Comparison of ENCODE assay signal across 18 cellular contexts in genomic region chr3:174945951-174946350, GRCh38.
A peak's percentile ranks its signal among the peaks of the same experiment; 100 is the strongest.
DNase-seq lines count a peak whose midpoint lies in the region; ATAC-seq and TF ChIP-seq lines count a peak whose summit lies in the region.
"Had no signal": no experiment of that assay in that cellular context is flagged by ENCODE, and none has a peak within 500 bp of the region (broad histone marks: within the 10 kb centered on the region; RNA-seq: fewer than 3 reads in every experiment).

No MANE protein-coding gene starts in this region.

- intact Hi-C loops in left lung (cut with DNase I) = no loop called here

- H3K4me3 Mint-ChIP-seq in activated naive CD8-positive, alpha-beta T cell treated with anti-CD3 and anti-CD28 coated beads for 36 hours = no peak overlapping the region
- H3K4me3 Mint-ChIP-seq: CD4-positive, CD25-positive, alpha-beta regulatory T cell had no signal

- H3K27ac ChIP-seq in 22Rv1 = 0 out of 2 replicates have a peak overlapping the region, but pooled peaks have one; percentile 8
- no peak overlapping the region for H3K27ac ChIP-seq in left lung
- H3K27ac ChIP-seq: BLaER1 had no signal

- peaks cover 2% of the 10 kb centered on the region for H3K9me3 Mint-ChIP-seq in activated naive CD8-positive, alpha-beta T cell treated with anti-CD3 and anti-CD28 coated beads for 36 hours

- H3K36me3 Mint-ChIP-seq in activated naive CD8-positive, alpha-beta T cell treated with anti-CD3 and anti-CD28 coated beads for 36 hours = no peaks in the 10 kb centered on the region
- H3K36me3 Mint-ChIP-seq: CD4-positive, CD25-positive, alpha-beta regulatory T cell had no signal

- TF ChIP-seq CTCF in 22Rv1 (IDR thresholded peaks at IDR 0.05) = no peak
- TF ChIP-seq CTCF in left lung (IDR thresholded peaks at IDR 0.05) = no peak

- H3K9me3 ChIP-seq in adipocyte (ENCODE audit: control insufficient read depth, low read length) (peaks cover 7% of the 10 kb centered on the region), left lung (peaks cover 0 to 7% of the 10 kb centered on the region in 2 donors)

- H3K9ac ChIP-seq in adipocyte (ENCODE audit: low read length) = no peak overlapping the region
- H3K9ac ChIP-seq: BLaER1 had no signal

- H3K27me3 ChIP-seq in adipocyte (replicated peaks; ENCODE audit: control insufficient read depth, insufficient read depth, low read length) (no peaks in the 10 kb centered on the region), left lung (no peaks in the 10 kb centered on the region)
- H3K27me3 ChIP-seq: BLaER1 had no signal

- H3K4me1 Mint-ChIP-seq in activated naive CD8-positive, alpha-beta T cell treated with anti-CD3 and anti-CD28 coated beads for 36 hours = no peaks in the 10 kb centered on the region
- H3K4me1 Mint-ChIP-seq: CD4-positive, CD25-positive, alpha-beta regulatory T cell had no signal

- H3K27me3 Mint-ChIP-seq in activated naive CD8-positive, alpha-beta T cell treated with anti-CD3 and anti-CD28 coated beads for 36 hours = no peaks in the 10 kb centered on the region

- no peak overlapping the region for H3K27ac Mint-ChIP-seq in activated naive CD8-positive, alpha-beta T cell treated with anti-CD3 and anti-CD28 coated beads for 36 hours
- H3K27ac Mint-ChIP-seq: CD4-positive, CD25-positive, alpha-beta regulatory T cell had no signal

- ATAC-seq in left lung = no peak
- ATAC-seq: HCT116, HepG2 had no signal

- DNase-seq in HCEC 1CT (peak; percentile 29), adipocyte (ENCODE audit: low read depth) (peak; percentile 55), fibroblast of peridontal ligament (ENCODE audit: extremely low read depth) (peak; percentile 45), middle frontal gyrus (ENCODE audit: extremely low spot score, low spot score) (no peak), left lung (no peak)
- no peak for DNase-seq in activated T-cell treated with anti-CD3 and anti-CD28 coated beads, Interleukin-2, amount 50 U/mL, for 1 hour
- DNase-seq in activated naive CD8-positive, alpha-beta T cell treated with anti-CD3 and anti-CD28 coated beads for 36 hours = no peak
- DNase-seq: 8988T; AML-193; Calu3; CD4-positive, CD25-positive, alpha-beta regulatory T cell; DMS 273 treated with DMSO at 0.1 percent for 48 hours; DMS79; GF-D8 had no signal

- no peak overlapping the region for H3K4me3 ChIP-seq in adipocyte (ENCODE audit: low read length)
- H3K4me3 ChIP-seq in left lung = no peak overlapping the region
- H3K4me3 ChIP-seq: BLaER1 had no signal

- peaks cover 20% of the 10 kb centered on the region for H3K4me1 ChIP-seq in adipocyte (ENCODE audit: control insufficient read depth, insufficient read depth, low read length)
- H3K4me1 ChIP-seq in left lung = no peaks in the 10 kb centered on the region
- H3K4me1 ChIP-seq: BLaER1 had no signal

- no peaks in the 10 kb centered on the region for H3K36me3 ChIP-seq in adipocyte (ENCODE audit: control insufficient read depth, insufficient read depth, low read length, severe bottlenecking)
- H3K36me3 ChIP-seq in left lung = no peaks in the 10 kb centered on the region
- H3K36me3 ChIP-seq: BLaER1 had no signal

Comparison
In these comparisons a context has a peak if more than half of its experiments do, and no peak if none do; other contexts are left out.
1. DNase-seq: peak in HCEC 1CT (single experiment), adipocyte (single experiment) and fibroblast of peridontal ligament (single experiment); none in middle frontal gyrus (single experiment), activated T-cell treated with anti-CD3 and anti-CD28 coated beads, Interleukin-2, amount 50 U/mL, for 1 hour (single experiment), left lung (0 of 2) and activated naive CD8-positive, alpha-beta T cell treated with anti-CD3 and anti-CD28 coated beads for 36 hours (single experiment).